7 cellular contexts compared by ENCODE assay signal in the genomic region with DNA sequence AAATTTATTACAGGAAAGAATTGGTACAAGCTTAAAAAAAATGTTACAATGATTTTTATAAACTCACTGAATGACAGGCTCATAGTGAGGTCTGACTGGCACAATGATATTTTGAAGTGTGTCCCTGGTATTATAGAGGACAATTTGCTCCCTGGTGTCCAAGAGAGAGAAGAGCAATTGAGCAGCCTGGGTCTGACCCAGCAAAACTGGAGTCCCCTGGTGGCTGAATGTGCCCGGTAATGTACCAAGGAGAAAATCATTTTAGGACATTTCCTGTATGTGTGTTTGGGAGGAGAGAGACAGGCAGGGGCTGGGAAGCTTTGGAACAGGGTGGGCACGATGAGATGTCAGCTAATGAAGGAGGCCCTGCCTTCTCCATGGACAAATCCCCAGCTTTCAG.
DNase-seq lines count a peak whose midpoint lies in the region; ATAC-seq, FAIRE-seq and TF ChIP-seq lines count a peak whose summit lies in the region.

No MANE protein-coding gene starts in this region.

- FAIRE-seq in GM12891 (lab: Jason Lieb, UNC) = no peak

- DNase-seq in NCI-H524 treated with DMSO at 0.1 percent for 48 hours (lab: John Stamatoyannopoulos, UW) (peak; percentile 24), dermis microvascular lymphatic vessel endothelial cell (ENCODE audit: low read depth in 2 of 2) (peak; percentile 35 to 54), myocyte (ENCODE audit: low read depth) (peak; percentile 72), NCI-H2196 treated with DMSO at 0.1 percent for 48 hours (lab: John Stamatoyannopoulos, UW; ENCODE audit: unreplicated experiment) (no peak), GM12891 (ENCODE audit: insufficient read length, low spot score) (no peak)

- ATAC-seq in GM19467 (IDR thresholded peaks at IDR 0.05; ENCODE audit: unreplicated experiment) = no peak

- no peak for TF ChIP-seq POLR2A in GM12891 (IDR thresholded peaks at IDR 0.05; ENCODE audit: low read depth, low read length)

- TF ChIP-seq CTCF in GM12874 (IDR thresholded peaks at IDR 0.05; ENCODE audit: insufficient read depth, low read depth, low read length) = peak; percentile 40

TF ChIP-seq in GM12891, 5 proteins besides CTCF, POLR2A, EP300 and RAD21:
- TF ChIP-seq POU2F2 (IDR thresholded peaks at IDR 0.05; ENCODE audit: low read depth, low read length) (no peak), POLR2AphosphoS5 (IDR thresholded peaks at IDR 0.05; ENCODE audit: low read depth, low read length) (no peak)

Comparison
In these comparisons a context has a peak if more than half of its experiments do, and no peak if none do; other contexts are left out.
1. DNase-seq: peak in NCI-H524 treated with DMSO at 0.1 percent for 48 hours (single experiment), dermis microvascular lymphatic vessel endothelial cell (2 of 2) and myocyte (single experiment); none in NCI-H2196 treated with DMSO at 0.1 percent for 48 hours (single experiment) and GM12891 (single experiment).